In genomic region chr3:132695422-132695821, GRCh38 we compare ENCODE assay signal across 16 cellular contexts.
"Had no signal": no experiment of that assay in that cellular context is flagged by ENCODE, and none has a peak within 500 bp of the region (broad histone marks: within the 10 kb centered on the region; RNA-seq: fewer than 3 reads in every experiment).

No MANE protein-coding gene starts in this region.

- H3K27me3 ChIP-seq: ascending aorta, hepatocyte, right atrium auricular region, tibial artery had no signal

- H3K9me3 Mint-ChIP-seq: activated CD4-positive, alpha-beta T cell treated with anti-CD3 and anti-CD28 coated beads, Interleukin-2, amount 10 ng/mL, durations not matched to agents 24 days and 14 days; natural killer cell treated with Interleukin-12 subunit alpha and Interleukin-12 subunit beta and Interleukin-15 and Interleukin-18, amount 100 ng/mL, for 72 hours; stimulated activated memory B cell treated with anti-CD40 and anti-IgM and Interleukin-4, amounts not matched to agents 10 μg/mL and 1 μg/mL and 100 μg/mL, for 72 hours had no signal

- H3K4me1 Mint-ChIP-seq: stimulated activated memory B cell treated with anti-CD40 and anti-IgM and Interleukin-4, amounts not matched to agents 10 μg/mL and 1 μg/mL and 100 μg/mL, for 72 hours had no signal

- H3K27ac Mint-ChIP-seq: activated CD4-positive, alpha-beta T cell treated with anti-CD3 and anti-CD28 coated beads, Interleukin-2, amount 10 ng/mL, durations not matched to agents 24 days and 14 days; natural killer cell treated with Interleukin-12 subunit alpha and Interleukin-12 subunit beta and Interleukin-15 and Interleukin-18, amount 100 ng/mL, for 72 hours; stimulated activated memory B cell treated with anti-CD40 and anti-IgM and Interleukin-4, amounts not matched to agents 10 μg/mL and 1 μg/mL and 100 μg/mL, for 72 hours had no signal

- H3K4me3 Mint-ChIP-seq: activated CD4-positive, alpha-beta T cell treated with anti-CD3 and anti-CD28 coated beads, Interleukin-2, amount 10 ng/mL, durations not matched to agents 24 days and 14 days; natural killer cell treated with Interleukin-12 subunit alpha and Interleukin-12 subunit beta and Interleukin-15 and Interleukin-18, amount 100 ng/mL, for 72 hours; stimulated activated memory B cell treated with anti-CD40 and anti-IgM and Interleukin-4, amounts not matched to agents 10 μg/mL and 1 μg/mL and 100 μg/mL, for 72 hours had no signal

- H3K27ac ChIP-seq: ascending aorta, hepatocyte, right atrium auricular region, tibial artery had no signal

- DNase-seq: activated CD4-positive, alpha-beta T cell treated with anti-CD3 and anti-CD28 coated beads, Interleukin-2, amount 10 ng/mL, durations not matched to agents 24 days and 14 days; activated CD8-positive, alpha-beta memory T cell treated with anti-CD3 and anti-CD28 coated beads for 24 hours; activated effector memory CD4-positive, alpha-beta T cell treated with anti-CD3 and anti-CD28 coated beads, Interleukin-2, amount 50 U/mL, for 16 hours; kidney; left ventricle myocardium superior; nucleus accumbens; stimulated activated CD4-positive, alpha-beta T cell treated with anti-CD3 and anti-CD28 coated beads, Interleukin-2, amount 100 ng/mL, for 48 hours; T-helper 2 cell; tibial artery had no signal

- H3K9me3 ChIP-seq: ascending aorta, right atrium auricular region, tibial artery had no signal

- H3K4me3 ChIP-seq: ascending aorta, hepatocyte, right atrium auricular region, tibial artery had no signal

- H3K4me1 ChIP-seq: ascending aorta, right atrium auricular region, tibial artery had no signal

- H3K27me3 Mint-ChIP-seq: activated CD4-positive, alpha-beta T cell treated with anti-CD3 and anti-CD28 coated beads, Interleukin-2, amount 10 ng/mL, durations not matched to agents 24 days and 14 days; natural killer cell treated with Interleukin-12 subunit alpha and Interleukin-12 subunit beta and Interleukin-15 and Interleukin-18, amount 100 ng/mL, for 72 hours; stimulated activated memory B cell treated with anti-CD40 and anti-IgM and Interleukin-4, amounts not matched to agents 10 μg/mL and 1 μg/mL and 100 μg/mL, for 72 hours had no signal

- ATAC-seq: left ventricle myocardium superior; natural killer cell treated with Interleukin-12 subunit alpha and Interleukin-12 subunit beta and Interleukin-15 and Interleukin-18, amount 100 ng/mL, for 72 hours; stimulated activated memory B cell treated with anti-CD40 and anti-IgM and Interleukin-4, amounts not matched to agents 10 μg/mL and 1 μg/mL and 100 μg/mL, for 72 hours had no signal

- FAIRE-seq: bronchial epithelial cell, kidney, urothelium cell line had no signal
